Comparison of ENCODE assay signal across 17 cellular contexts in genomic region chr10:125029584-125030242, GRCh38.
DNase-seq lines count a peak whose midpoint lies in the region; FAIRE-seq and TF ChIP-seq lines count a peak whose summit lies in the region.
"Had no signal": no experiment of that assay in that cellular context is flagged by ENCODE, and none has a peak within 500 bp of the region (broad histone marks: within the 10 kb centered on the region; RNA-seq: fewer than 3 reads in every experiment).

No MANE protein-coding gene starts in this region.

- WGBS in hepatocyte (ENCODE audit: low lambda C conversion rate, missing lambda C conversion rate), result 66% methylated on average over 7 of the region's 7 CpGs

- H3K4me2 ChIP-seq in hepatocyte, result no peak overlapping the region

- H3K9me3 ChIP-seq in hepatocyte (ENCODE audit: low read depth) (no peaks in the 10 kb centered on the region), Peyer's patch (no peaks in the 10 kb centered on the region)
- H3K9me3 ChIP-seq: heart right ventricle had no signal

- TF ChIP-seq POLR2A in Peyer's patch (IDR thresholded peaks at IDR 0.05), result no peak

- H3K9me2 ChIP-seq in hepatocyte (replicated peaks; ENCODE audit: insufficient read depth), result no peaks in the 10 kb centered on the region

- peaks cover 86% of the 10 kb centered on the region for H3K79me2 ChIP-seq in hepatocyte

- H3K4me3 ChIP-seq in hepatocyte, result no peak overlapping the region
- no peak overlapping the region for H3K4me3 ChIP-seq in Peyer's patch
- H3K4me3 ChIP-seq: heart right ventricle had no signal

- DNase-seq in NCI-H2029 (lab: John Stamatoyannopoulos, UW), result peak; percentile 28
- DNase-seq in NCI-H2029 treated with DMSO at 0.1 percent for 48 hours (lab: John Stamatoyannopoulos, UW), result no peak
- peak; percentile 78 for DNase-seq in amniotic epithelial cell (ENCODE audit: low read depth)
- DNase-seq in hepatocyte (ENCODE audit: low spot score), result no peak
- peak; percentile 50 for DNase-seq in renal cortical epithelial cell (ENCODE audit: low read depth)
- no peak for DNase-seq in G401 (ENCODE audit: low spot score)
- no peak for DNase-seq in Peyer's patch
- DNase-seq in GM19239 (ENCODE audit: insufficient read length, low spot score), result no peak
- DNase-seq: activated CD8-positive, alpha-beta memory T cell treated with anti-CD3 and anti-CD28 coated beads for 24 hours; activated gamma-delta T cell treated with Interleukin-2 at 50 U/mL for 16 hours; Calu3; heart right ventricle; Kasumi-1; NCI-H187 treated with DMSO at 0.1 percent for 48 hours; NCI-H748 treated with DMSO at 0.1 percent for 48 hours; nucleus accumbens; SHP77 treated with DMSO at 0.1 percent for 48 hours had no signal

- no peaks in the 10 kb centered on the region for H3K27me3 ChIP-seq in hepatocyte
- no peaks in the 10 kb centered on the region for H3K27me3 ChIP-seq in Peyer's patch
- H3K27me3 ChIP-seq: heart right ventricle had no signal

- TF ChIP-seq CTCF in hepatocyte (IDR thresholded peaks at IDR 0.05; ENCODE audit: poor library complexity) (no peak), Peyer's patch (IDR thresholded peaks at IDR 0.05) (no peak)

- H3K36me3 ChIP-seq in hepatocyte (replicated peaks; ENCODE audit: insufficient read depth, low read depth), result no peaks in the 10 kb centered on the region
- peaks cover 0 to 23% (median 0%) of the 10 kb centered on the region in 3 donors for H3K36me3 ChIP-seq in Peyer's patch

- H3K27ac ChIP-seq in hepatocyte (peak overlapping the region; percentile 40), Peyer's patch (no peak overlapping the region)
- H3K27ac ChIP-seq: heart right ventricle had no signal

- H4K20me1 ChIP-seq in hepatocyte (ENCODE audit: insufficient read depth, poor library complexity, severe bottlenecking), result peaks cover 85% of the 10 kb centered on the region

- FAIRE-seq in GM19239 (lab: Jason Lieb, UNC), result no peak

- in situ Hi-C loops in G401 (cut with HindIII; ENCODE audit: low sequenced_read_pairs), result no loop called here

- H3K4me1 ChIP-seq in hepatocyte (ENCODE audit: insufficient read depth) (peaks cover 27% of the 10 kb centered on the region), Peyer's patch (peaks cover 0 to 10% (median 0%) of the 10 kb centered on the region in 4 donors)

- no peak overlapping the region for H2AFZ ChIP-seq in hepatocyte

Comparison
In these comparisons a context has a peak if more than half of its experiments do, and no peak if none do; other contexts are left out.
1. DNase-seq: peak in NCI-H2029 (single experiment), amniotic epithelial cell (single experiment) and renal cortical epithelial cell (single experiment); none in NCI-H2029 treated with DMSO at 0.1 percent for 48 hours (single experiment), hepatocyte (single experiment), G401 (single experiment), Peyer's patch (0 of 3) and GM19239 (single experiment).